ENCODE assay signal across 17 cellular contexts in the genomic region with DNA sequence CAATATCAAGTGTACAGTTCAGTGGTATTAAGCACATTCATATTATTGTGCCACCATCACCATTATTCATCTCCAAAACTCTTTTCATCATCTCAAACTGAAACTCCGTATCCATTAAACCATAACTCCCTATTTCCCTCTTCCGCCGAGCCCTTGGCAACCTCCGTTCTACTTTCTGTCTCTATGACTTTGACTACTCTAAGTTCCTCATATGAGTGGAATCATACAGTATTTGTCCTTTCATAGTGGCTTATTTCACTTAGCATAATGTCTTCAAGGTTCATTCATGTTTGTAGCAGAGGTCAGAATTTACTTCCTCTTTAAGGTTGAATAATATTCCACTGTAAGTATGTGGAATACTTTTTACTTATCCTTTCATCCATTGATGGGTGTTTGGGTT.
A peak's percentile ranks its signal among the peaks of the same experiment; 100 is the strongest.
DNase-seq lines count a peak whose midpoint lies in the region; ATAC-seq, FAIRE-seq and TF ChIP-seq lines count a peak whose summit lies in the region.
"Had no signal": no experiment of that assay in that cellular context is flagged by ENCODE, and none has a peak within 500 bp of the region (broad histone marks: within the 10 kb centered on the region; RNA-seq: fewer than 3 reads in every experiment).

No MANE protein-coding gene starts in this region.

- peak overlapping the region; percentile 16 for H3K4me2 ChIP-seq in OCI-LY3 (ENCODE audit: low read length)
- H3K4me2 ChIP-seq: BLaER1 treated with 17β-estradiol and CSF1 and Interleukin-3, amounts not matched to agents 10 nM and 100 nM had no signal

- peaks cover under 1% of the 10 kb centered on the region for H3K36me3 Mint-ChIP-seq in activated naive CD8-positive, alpha-beta T cell
- no peaks in the 10 kb centered on the region for H3K36me3 Mint-ChIP-seq in activated naive CD8-positive, alpha-beta T cell treated with anti-CD3 and anti-CD28 coated beads, Interleukin-2, amount 50 U/mL, for 24 hours (ENCODE audit: low read depth)
- no peaks in the 10 kb centered on the region for H3K36me3 Mint-ChIP-seq in stimulated activated naive B cell treated with anti-CD40 and anti-IgM and Interleukin-4, amounts not matched to agents 10 μg/mL and 1 μg/mL and 100 μg/mL, for 72 hours
- H3K36me3 Mint-ChIP-seq: CD4-positive, alpha-beta memory T cell had no signal

- no peak overlapping the region for H3K4me3 Mint-ChIP-seq in activated naive CD8-positive, alpha-beta T cell
- no peak overlapping the region for H3K4me3 Mint-ChIP-seq in activated naive CD8-positive, alpha-beta T cell treated with anti-CD3 and anti-CD28 coated beads, Interleukin-2, amount 50 U/mL, for 24 hours
- H3K4me3 Mint-ChIP-seq in stimulated activated naive B cell treated with anti-CD40 and anti-IgM and Interleukin-4, amounts not matched to agents 10 μg/mL and 1 μg/mL and 100 μg/mL, for 72 hours: no peak overlapping the region
- H3K4me3 Mint-ChIP-seq: B cell; CD4-positive, alpha-beta memory T cell had no signal

- H3K27ac ChIP-seq in OCI-LY3 (ENCODE audit: low read length): no peak overlapping the region; the same call in 1 of the 2 replicates
- H3K27ac ChIP-seq: BLaER1 treated with 17β-estradiol and CSF1 and Interleukin-3, amounts not matched to agents 10 nM and 100 nM; HL-60 had no signal

- peaks cover 31% of the 10 kb centered on the region for H3K4me1 ChIP-seq in OCI-LY3 (ENCODE audit: low read length)
- H3K4me1 ChIP-seq: HAP-1 had no signal

- H3K27ac Mint-ChIP-seq in activated naive CD8-positive, alpha-beta T cell: peak overlapping the region; percentile 18
- no peak overlapping the region for H3K27ac Mint-ChIP-seq in activated naive CD8-positive, alpha-beta T cell treated with anti-CD3 and anti-CD28 coated beads, Interleukin-2, amount 50 U/mL, for 24 hours
- no peak overlapping the region for H3K27ac Mint-ChIP-seq in stimulated activated naive B cell treated with anti-CD40 and anti-IgM and Interleukin-4, amounts not matched to agents 10 μg/mL and 1 μg/mL and 100 μg/mL, for 72 hours
- H3K27ac Mint-ChIP-seq: B cell had no signal

- H3K9me3 Mint-ChIP-seq in activated naive CD8-positive, alpha-beta T cell (ENCODE audit: low read depth): no peaks in the 10 kb centered on the region
- H3K9me3 Mint-ChIP-seq in activated naive CD8-positive, alpha-beta T cell treated with anti-CD3 and anti-CD28 coated beads, Interleukin-2, amount 50 U/mL, for 24 hours: peaks cover 3% of the 10 kb centered on the region
- no peaks in the 10 kb centered on the region for H3K9me3 Mint-ChIP-seq in stimulated activated naive B cell treated with anti-CD40 and anti-IgM and Interleukin-4, amounts not matched to agents 10 μg/mL and 1 μg/mL and 100 μg/mL, for 72 hours

- H3K4me3 ChIP-seq in OCI-LY3 (ENCODE audit: low read length): no peak overlapping the region
- H3K4me3 ChIP-seq: BLaER1 treated with 17β-estradiol and CSF1 and Interleukin-3, amounts not matched to agents 10 nM and 100 nM; GM12878; HAP-1 had no signal

- H3K36me3 ChIP-seq in OCI-LY3 (replicated peaks; ENCODE audit: low read depth, low read length): no peaks in the 10 kb centered on the region
- H3K36me3 ChIP-seq: BLaER1 treated with 17β-estradiol and CSF1 and Interleukin-3, amounts not matched to agents 10 nM and 100 nM; HAP-1 had no signal

- no peaks in the 10 kb centered on the region for H3K79me2 ChIP-seq in OCI-LY3 (ENCODE audit: low read length)

- no peaks in the 10 kb centered on the region for H3K27me3 ChIP-seq in OCI-LY3 (ENCODE audit: low read depth, low read length)
- H3K27me3 ChIP-seq: BLaER1 treated with 17β-estradiol and CSF1 and Interleukin-3, amounts not matched to agents 10 nM and 100 nM had no signal

- no peaks in the 10 kb centered on the region for H3K27me3 Mint-ChIP-seq in activated naive CD8-positive, alpha-beta T cell
- H3K27me3 Mint-ChIP-seq in activated naive CD8-positive, alpha-beta T cell treated with anti-CD3 and anti-CD28 coated beads, Interleukin-2, amount 50 U/mL, for 24 hours: no peaks in the 10 kb centered on the region
- no peaks in the 10 kb centered on the region for H3K27me3 Mint-ChIP-seq in stimulated activated naive B cell treated with anti-CD40 and anti-IgM and Interleukin-4, amounts not matched to agents 10 μg/mL and 1 μg/mL and 100 μg/mL, for 72 hours
- H3K27me3 Mint-ChIP-seq: B cell; CD4-positive, alpha-beta memory T cell had no signal

- FAIRE-seq in urothelium cell line (lab: Jason Lieb, UNC): no peak
- FAIRE-seq: GM12878 had no signal

- ATAC-seq in activated naive CD8-positive, alpha-beta T cell treated with anti-CD3 and anti-CD28 coated beads, Interleukin-2, amount 50 U/mL, for 24 hours: no peak
- ATAC-seq in stimulated activated naive B cell treated with anti-CD40 and anti-IgM and Interleukin-4, amounts not matched to agents 10 μg/mL and 1 μg/mL and 100 μg/mL, for 72 hours (replicated peaks): peak; percentile 51 to 54
- no peak for ATAC-seq in GM21717 (IDR thresholded peaks at IDR 0.05; ENCODE audit: unreplicated experiment)
- ATAC-seq: GM12878 had no signal

- no peak overlapping the region for H2AFZ ChIP-seq in OCI-LY3 (ENCODE audit: low read depth, low read length)

- peaks cover 43% of the 10 kb centered on the region for H3K4me1 Mint-ChIP-seq in activated naive CD8-positive, alpha-beta T cell (ENCODE audit: low read depth)
- H3K4me1 Mint-ChIP-seq in activated naive CD8-positive, alpha-beta T cell treated with anti-CD3 and anti-CD28 coated beads, Interleukin-2, amount 50 U/mL, for 24 hours: peaks cover 37% of the 10 kb centered on the region
- H3K4me1 Mint-ChIP-seq in stimulated activated naive B cell treated with anti-CD40 and anti-IgM and Interleukin-4, amounts not matched to agents 10 μg/mL and 1 μg/mL and 100 μg/mL, for 72 hours: peaks cover 16 to 24% of the 10 kb centered on the region in 2 donors

- DNase-seq in activated naive CD8-positive, alpha-beta T cell treated with anti-CD3 and anti-CD28 coated beads, Interleukin-2, amount 50 U/mL, for 24 hours: no peak
- DNase-seq in stimulated activated naive B cell treated with anti-CD40 and anti-IgM and Interleukin-4, amounts not matched to agents 10 μg/mL and 1 μg/mL and 100 μg/mL, for 72 hours: no peak
- DNase-seq in urothelium cell line (ENCODE audit: low spot score) (no peak), SKM-1 treated with dmso at 0.1 percent for 144 hours (lab: John Stamatoyannopoulos, UW; ENCODE audit: unreplicated experiment) (no peak)
- DNase-seq: 8988T; Calu3; CD4-positive, alpha-beta memory T cell; DND-41; EL had no signal

- no peaks in the 10 kb centered on the region for H3K9me3 ChIP-seq in OCI-LY3 (ENCODE audit: insufficient read depth, low read length)
- H3K9me3 ChIP-seq: HAP-1 had no signal

- H4K20me1 ChIP-seq in OCI-LY3 (ENCODE audit: insufficient read depth, low read length): no peaks in the 10 kb centered on the region
- H4K20me1 ChIP-seq: BLaER1 treated with 17β-estradiol and CSF1 and Interleukin-3, amounts not matched to agents 10 nM and 100 nM had no signal

- TF ChIP-seq CTCF in OCI-LY3 (IDR thresholded peaks at IDR 0.05; ENCODE audit: low read depth, low read length): no peak

- no peak overlapping the region for H3K9ac ChIP-seq in OCI-LY3 (ENCODE audit: low read length)
- H3K9ac ChIP-seq: BLaER1 treated with 17β-estradiol and CSF1 and Interleukin-3, amounts not matched to agents 10 nM and 100 nM had no signal

Comparison
In these comparisons a context has a peak if more than half of its experiments do, and no peak if none do; other contexts are left out.
1. ATAC-seq: peak in stimulated activated naive B cell treated with anti-CD40 and anti-IgM and Interleukin-4, amounts not matched to agents 10 μg/mL and 1 μg/mL and 100 μg/mL, for 72 hours (2 of 2); none in activated naive CD8-positive, alpha-beta T cell treated with anti-CD3 and anti-CD28 coated beads, Interleukin-2, amount 50 U/mL, for 24 hours (single experiment) and GM21717 (single experiment).